1 cellular context compared by ENCODE assay signal in the genomic region with DNA sequence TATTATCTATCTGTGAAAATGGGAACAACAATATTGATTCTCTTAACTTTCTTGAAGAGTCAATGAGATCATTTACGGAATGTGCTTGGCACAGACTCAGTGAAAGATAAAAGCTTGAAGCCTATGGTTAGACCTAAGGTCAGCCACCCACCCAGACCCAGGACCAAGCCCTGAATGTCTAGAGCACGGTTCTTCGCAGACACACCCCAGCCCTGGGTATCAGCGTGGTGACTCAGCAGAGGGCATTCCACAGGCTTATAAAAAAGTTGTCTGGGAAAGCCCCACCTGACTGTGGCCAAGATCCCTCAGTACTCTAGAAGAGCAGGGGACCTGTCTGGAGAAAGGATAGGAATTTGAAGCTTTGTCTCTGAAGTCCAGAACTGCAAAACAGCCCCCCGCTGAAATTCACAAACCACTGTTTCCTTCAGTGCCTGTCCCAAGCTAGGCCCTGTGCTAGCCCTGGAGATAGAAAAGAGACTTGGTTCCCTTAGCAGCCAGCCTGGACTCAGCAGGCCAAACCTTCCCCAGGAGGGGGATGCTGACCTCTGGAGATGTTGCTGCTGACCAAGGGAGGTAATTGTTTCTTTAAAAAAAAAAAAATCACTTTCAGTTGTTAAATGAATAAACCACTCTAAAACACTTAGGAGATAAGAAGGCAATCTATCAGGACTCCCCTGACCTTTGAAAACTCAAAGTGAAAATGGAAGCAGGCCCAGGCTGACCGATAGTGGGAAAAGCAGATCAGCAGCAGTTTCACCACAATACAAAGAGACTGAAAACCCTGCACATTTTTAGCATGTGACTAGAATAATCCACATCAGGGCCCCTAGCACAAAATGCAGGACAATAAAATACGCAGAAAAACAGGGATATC.
TF ChIP-seq lines count a peak whose summit lies in the region.

No MANE protein-coding gene starts in this region.

TF ChIP-seq in K562, 482 proteins besides CTCF, POLR2A, EP300 and RAD21 (continued from another document):
- TF ChIP-seq TGIF2 (CRISPR knock-in tag; IDR thresholded peaks at IDR 0.05) (no peak), MAFG (tag; conservative IDR thresholded peaks at IDR 0.05) (peak; percentile 44; the same call in 1 of the 2 replicates), GATAD2A (IDR thresholded peaks at IDR 0.05) (no peak), POLR2H (tag; IDR thresholded peaks at IDR 0.05; ENCODE audit: low read depth) (no peak), PTRF (tag; IDR thresholded peaks at IDR 0.05) (no peak), GTF2F1 (IDR thresholded peaks at IDR 0.05; ENCODE audit: low read depth, low read length) (no peak), ZNF75A (CRISPR knock-in tag; IDR thresholded peaks at IDR 0.05) (0 out of 2 replicates have a peak, but pooled peaks have one; percentile 38), NRF1 (conservative IDR thresholded peaks at IDR 0.05 in 1 of 2, IDR thresholded peaks at IDR 0.05 in 1 of 2) (no peak), HMGN3 (IDR thresholded peaks at IDR 0.05; ENCODE audit: borderline replicate concordance, extremely low read depth, insufficient read length, low read depth, low read length) (no peak), BMI1 (IDR thresholded peaks at IDR 0.05; ENCODE audit: low read length) (no peak), STAG1 (CRISPR knock-in tag; IDR thresholded peaks at IDR 0.05; ENCODE audit: borderline replicate concordance) (no peak), ZNF445 (CRISPR knock-in tag; IDR thresholded peaks at IDR 0.05; ENCODE audit: low read depth) (no peak)
- TF ChIP-seq, protein P1, sequence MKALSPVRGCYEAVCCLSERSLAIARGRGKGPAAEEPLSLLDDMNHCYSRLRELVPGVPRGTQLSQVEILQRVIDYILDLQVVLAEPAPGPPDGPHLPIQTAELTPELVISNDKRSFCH (CRISPR knock-in tag; IDR thresholded peaks at IDR 0.05), result no peak
- TF ChIP-seq, protein P1 (tag; IDR thresholded peaks at IDR 0.05), result 0 out of 2 replicates have a peak, but pooled peaks have one; percentile 42
TF ChIP-seq in K562: peak in this region for 14.
